Comparison of ENCODE assay signal across 8 cellular contexts in the genomic region with DNA sequence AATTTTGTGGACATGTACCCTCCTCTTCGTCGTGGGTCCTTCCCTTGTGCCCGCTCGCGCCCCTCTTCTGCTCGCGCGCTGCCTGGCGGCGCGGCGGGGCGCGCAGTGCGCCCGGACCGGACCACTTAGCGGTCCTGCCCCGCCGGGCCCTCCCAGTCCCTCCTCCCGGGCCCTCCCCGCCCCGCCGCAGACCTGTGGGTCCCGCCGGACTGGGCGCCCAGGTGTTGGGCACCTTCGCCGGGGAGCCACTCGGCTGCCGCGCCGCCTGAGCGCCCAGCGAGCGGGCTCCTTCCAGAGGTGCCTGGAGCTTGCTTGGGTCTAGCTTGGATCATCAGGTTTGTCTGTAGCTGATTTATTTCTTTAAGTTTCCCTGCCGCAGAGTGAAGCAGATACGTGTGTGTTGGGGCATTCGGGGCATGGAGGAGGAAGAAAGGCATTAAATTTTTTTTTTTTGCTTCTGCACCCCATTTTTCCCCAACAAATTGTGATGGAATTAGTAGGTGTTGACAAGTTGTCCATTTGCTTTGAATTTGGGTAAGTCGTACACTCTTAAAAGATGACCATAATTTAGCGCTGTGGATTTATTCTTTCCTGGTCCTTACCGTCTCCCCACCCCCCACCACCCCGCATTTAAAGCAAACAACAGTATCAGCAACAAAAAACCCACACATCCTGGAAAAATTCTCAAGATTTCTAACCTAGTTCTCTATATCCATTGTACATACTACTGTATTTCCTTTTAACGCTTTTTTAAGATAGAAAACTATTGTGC. TPM values are rescaled to one million over a fixed set of nuclear protein-coding genes. Genes with fewer than 3 reads are reported as not detected.
A peak's percentile ranks its signal among the peaks of the same experiment; 100 is the strongest.
DNase-seq lines count a peak whose midpoint lies in the region; ATAC-seq and TF ChIP-seq lines count a peak whose summit lies in the region.

No MANE protein-coding gene starts in this region.

- H3K9me3 ChIP-seq in CD4-positive, CD25-positive, alpha-beta regulatory T cell (ENCODE audit: control insufficient read depth in 2 of 2, low read length in 2 of 2), result no peaks in the 10 kb centered on the region
- no peaks in the 10 kb centered on the region; the same call in 1 of the 2 replicates for H3K9me3 ChIP-seq in PC-9 (ENCODE audit: insufficient read depth, low read depth)
- H3K9me3 ChIP-seq in left ventricle myocardium inferior (replicated peaks), result no peaks in the 10 kb centered on the region
- H3K9me3 ChIP-seq in prostate gland, result no peaks in the 10 kb centered on the region

- 4% methylated on average over 14 of the region's 44 CpGs for WGBS in prostate gland

- CTCF ChIA-PET in PC-9 (lab: Charles Lee), result interaction anchor here (0.7 kb wide), 2 partner anchors 233 to 253 kb away, joined by 3 to 4 read pairs; no protein-coding TSS in a partner anchor

- DNase-seq in CD4-positive, CD25-positive, alpha-beta regulatory T cell, result peak; percentile 40 to 53 (median 44)
- DNase-seq in PC-9, result peak; percentile 50 to 77
- peak; percentile 54 for DNase-seq in left ventricle myocardium inferior
- peak; percentile 54 for DNase-seq in prostate gland (ENCODE audit: low spot score)
- DNase-seq in GM13977 (ENCODE audit: low spot score), result no peak

- H3K4me3 ChIP-seq in CD4-positive, CD25-positive, alpha-beta regulatory T cell (ENCODE audit: low read depth, low read length), result peak overlapping the region; percentile 91
- peak overlapping the region; percentile 67 for H3K4me3 ChIP-seq in PC-9
- peak overlapping the region; percentile 92 for H3K4me3 ChIP-seq in left ventricle myocardium inferior
- peak overlapping the region; percentile 58 to 83 for H3K4me3 ChIP-seq in prostate gland

- H3K4me1 Mint-ChIP-seq in CD4-positive, CD25-positive, alpha-beta regulatory T cell, result peaks cover 5 to 16% (median 14%) of the 10 kb centered on the region in 4 donors
- peaks cover 5% of the 10 kb centered on the region for H3K4me1 Mint-ChIP-seq in activated naive CD8-positive, alpha-beta T cell (ENCODE audit: low read depth)

- H3K9me3 Mint-ChIP-seq in CD4-positive, CD25-positive, alpha-beta regulatory T cell, result no peaks in the 10 kb centered on the region
- no peaks in the 10 kb centered on the region for H3K9me3 Mint-ChIP-seq in activated naive CD8-positive, alpha-beta T cell (ENCODE audit: low read depth)

- H3K4me1 ChIP-seq in CD4-positive, CD25-positive, alpha-beta regulatory T cell (ENCODE audit: control insufficient read depth, insufficient read depth, low read length, poor library complexity, severe bottlenecking), result peaks cover 30% of the 10 kb centered on the region
- H3K4me1 ChIP-seq in PC-9 (replicated peaks; ENCODE audit: insufficient read depth) (peaks cover 33% of the 10 kb centered on the region), left ventricle myocardium inferior (peaks cover 51% of the 10 kb centered on the region), prostate gland (replicated peaks) (no peaks in the 10 kb centered on the region)

- no peaks in the 10 kb centered on the region for H3K36me3 ChIP-seq in CD4-positive, CD25-positive, alpha-beta regulatory T cell (ENCODE audit: control insufficient read depth, insufficient read depth, low read length)
- peaks cover 7% of the 10 kb centered on the region; the same call in 1 of the 2 replicates for H3K36me3 ChIP-seq in PC-9 (ENCODE audit: low read depth)
- no peaks in the 10 kb centered on the region for H3K36me3 ChIP-seq in left ventricle myocardium inferior
- no peaks in the 10 kb centered on the region for H3K36me3 ChIP-seq in prostate gland

- TSS peak; percentile 49 for BruUV-seq in PC-9 (replicated peaks; lab: Mats Ljungman, UMichigan)

- peak overlapping the region; percentile 83 to 96 (median 90) for H3K27ac Mint-ChIP-seq in CD4-positive, CD25-positive, alpha-beta regulatory T cell
- peak overlapping the region; percentile 83 for H3K27ac Mint-ChIP-seq in activated naive CD8-positive, alpha-beta T cell

- no peaks in the 10 kb centered on the region for H3K9me2 ChIP-seq in PC-9 (ENCODE audit: insufficient read depth)

- H3K4me3 Mint-ChIP-seq in CD4-positive, CD25-positive, alpha-beta regulatory T cell, result peak overlapping the region; percentile 92 to 96 (median 94)
- peak overlapping the region; percentile 92 for H3K4me3 Mint-ChIP-seq in activated naive CD8-positive, alpha-beta T cell

- peak overlapping the region; percentile 84 for H3K4me2 ChIP-seq in PC-9

- no peak for ATAC-seq in CD4-positive, CD25-positive, alpha-beta regulatory T cell (ENCODE audit: low read depth in 2 of 2)
- ATAC-seq in GM19324 (IDR thresholded peaks at IDR 0.05; ENCODE audit: low FRiP score, unreplicated experiment) (peak; percentile 43), HG03354 (IDR thresholded peaks at IDR 0.05; ENCODE audit: poor library complexity, severe bottlenecking, unreplicated experiment) (peak; percentile 30)

- peak overlapping the region; percentile 96 for H2AFZ ChIP-seq in PC-9

- intact Hi-C loops in PC-9 (cut with micrococcal nuclease; ENCODE audit: unreplicated experiment) (loop anchor here (2.0 to 10.0 kb wide), 6 partner anchors 58 to 1112 kb away; a partner anchor contains a TSS), left ventricle myocardium inferior (cut with micrococcal nuclease) (no loop called here), prostate gland (cut with DNase I) (loop anchor here (10.0 kb wide), 1 partner anchor 382 kb away; a partner anchor contains a TSS)

- TF ChIP-seq CTCF in PC-9 (conservative IDR thresholded peaks at IDR 0.05), result no peak
- no peak for TF ChIP-seq CTCF in left ventricle myocardium inferior (IDR thresholded peaks at IDR 0.05; ENCODE audit: borderline replicate concordance)
- TF ChIP-seq CTCF in prostate gland (IDR thresholded peaks at IDR 0.05), result no peak
- TF ChIP-seq CTCF in GM13977 (IDR thresholded peaks at IDR 0.05; ENCODE audit: extremely low read depth, insufficient read depth, missing control alignments), result no peak

- no peaks in the 10 kb centered on the region for H3K27me3 ChIP-seq in CD4-positive, CD25-positive, alpha-beta regulatory T cell (ENCODE audit: control insufficient read depth, insufficient read depth, low read length)
- H3K27me3 ChIP-seq in PC-9 (ENCODE audit: insufficient read depth, low read depth) (no peaks in the 10 kb centered on the region), left ventricle myocardium inferior (ENCODE audit: low read depth) (no peaks in the 10 kb centered on the region), prostate gland (replicated peaks; ENCODE audit: insufficient read depth) (no peaks in the 10 kb centered on the region)

- in situ Hi-C loops in GM13977 (cut with MboI; ENCODE audit: low pct_unique_long_range_greater_than_20kb, low sequenced_read_pairs, unreplicated experiment), result no loop called here

- H3K27me3 Mint-ChIP-seq in CD4-positive, CD25-positive, alpha-beta regulatory T cell, result no peaks in the 10 kb centered on the region
- no peaks in the 10 kb centered on the region for H3K27me3 Mint-ChIP-seq in activated naive CD8-positive, alpha-beta T cell

- POLR2A ChIA-PET in PC-9 (lab: Charles Lee; ENCODE audit: unreplicated experiment), result interaction anchor here (0.6 to 0.7 kb wide), 2 partner anchors 165 to 255 kb away, joined by 5 to 12 read pairs; no protein-coding TSS in a partner anchor

- TF ChIP-seq POLR2A in prostate gland (IDR thresholded peaks at IDR 0.05), result peak; percentile 50

- no peaks in the 10 kb centered on the region for H4K20me1 ChIP-seq in PC-9 (ENCODE audit: insufficient read depth)

- H3K27ac ChIP-seq in CD4-positive, CD25-positive, alpha-beta regulatory T cell (ENCODE audit: insufficient read depth, low read length, poor library complexity, severe bottlenecking), result peak overlapping the region; percentile 96
- peak overlapping the region; percentile 49 for H3K27ac ChIP-seq in PC-9
- peak overlapping the region; percentile 98 for H3K27ac ChIP-seq in left ventricle myocardium inferior (replicated peaks)
- peak overlapping the region; percentile 86 to 93 for H3K27ac ChIP-seq in prostate gland

- H3K79me2 ChIP-seq in PC-9 (ENCODE audit: low read depth), result peaks cover 39% of the 10 kb centered on the region

- H3F3A ChIP-seq in PC-9 (ENCODE audit: insufficient read depth, low read depth), result peaks cover 18% of the 10 kb centered on the region; the same call in 1 of the 2 replicates

- H3K36me3 Mint-ChIP-seq in CD4-positive, CD25-positive, alpha-beta regulatory T cell, result no peaks in the 10 kb centered on the region
- peaks cover 3% of the 10 kb centered on the region for H3K36me3 Mint-ChIP-seq in activated naive CD8-positive, alpha-beta T cell

RNA-seq across cellular contexts. Expression of a gene that starts 0.9 kb away (rescaled TPM):
- total RNA-seq in CD4-positive, CD25-positive, alpha-beta regulatory T cell, result 36.8 TPM
- 10 to 100 TPM; 31.5 to 35.8 (median 33.9) TPM for polyA plus RNA-seq in CD4-positive, CD25-positive, alpha-beta regulatory T cell
- total RNA-seq in PC-9 (2021) (44.7 and 54.2 TPM in 2 replicates), left ventricle myocardium inferior (19.4 TPM), prostate gland (10 to 100 TPM; 16.1 to 16.8 TPM)

Comparison
In these comparisons a context has a peak if more than half of its experiments do, and no peak if none do; other contexts are left out.
1. ATAC-seq: peak in GM19324 (single experiment) and HG03354 (single experiment); none in CD4-positive, CD25-positive, alpha-beta regulatory T cell (0 of 2).
2. Peak in every context shown above with its lines, with median percentiles within 50 percentile points of each other: H3K27ac ChIP-seq and H3K4me3 ChIP-seq.